Comparison of ENCODE assay signal across 28 cellular contexts in the genomic region with DNA sequence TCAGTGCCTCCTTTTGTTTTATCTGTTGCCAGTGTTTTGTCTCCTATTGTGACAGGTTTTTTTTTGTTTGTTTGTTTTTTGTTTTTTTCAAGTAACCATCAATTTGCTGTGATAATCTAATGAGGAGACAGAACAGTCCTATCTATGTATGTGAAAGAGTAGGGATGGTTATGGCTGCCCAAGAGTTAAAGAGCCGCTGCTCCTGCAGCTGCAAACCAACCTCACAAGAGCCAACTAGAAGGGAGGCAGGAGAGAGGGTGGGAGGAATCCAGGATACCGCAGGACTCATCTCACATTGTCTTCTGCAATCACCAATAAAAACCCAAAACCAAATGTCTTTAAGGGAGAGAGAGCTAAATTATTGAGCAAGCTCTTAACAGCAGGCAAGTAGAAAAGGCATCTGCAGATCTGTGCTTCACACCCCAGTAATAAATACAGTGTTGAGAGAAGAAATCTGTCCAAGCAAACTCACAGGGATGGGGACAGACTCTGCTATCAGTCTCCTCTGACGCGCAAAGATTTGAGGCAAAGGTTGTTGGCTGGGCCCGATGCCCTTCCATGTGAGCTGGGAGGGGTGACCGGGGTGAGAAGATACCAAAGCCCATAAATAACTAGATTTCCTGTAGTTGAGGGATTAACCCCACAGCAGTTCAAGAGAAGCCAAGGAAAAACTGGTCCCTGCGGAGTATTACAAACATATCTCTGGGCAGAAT.
DNase-seq lines count a peak whose midpoint lies in the region; ATAC-seq and TF ChIP-seq lines count a peak whose summit lies in the region.
"Had no signal": no experiment of that assay in that cellular context is flagged by ENCODE, and none has a peak within 500 bp of the region (broad histone marks: within the 10 kb centered on the region; RNA-seq: fewer than 3 reads in every experiment).

No MANE protein-coding gene starts in this region.

- H3K9me3 Mint-ChIP-seq in brain: peaks cover 6 to 17% (median 12%) of the 10 kb centered on the region in 5 experiments
- H3K9me3 Mint-ChIP-seq: activated naive CD8-positive, alpha-beta T cell treated with anti-CD3 and anti-CD28 coated beads for 36 hours; activated T-helper 2 cell treated with anti-CD3 and anti-CD28 coated beads, Interferon-gamma antibody, Interleukin-2, Interleukin-4, amounts not matched to agents 10 μg/mL and 5 μg/mL and 100 μg/mL, durations not matched to agents 14 hours and 24 hours and 36 hours; stimulated activated naive CD8-positive, alpha-beta T cell treated with anti-CD3 and anti-CD28 coated beads, Interleukin-15, Interleukin-2, amounts not matched to agents 100 ng/mL and 50 ng/mL, for 24 hours had no signal

- WGBS in ovary, 3 donors: 22 to 31% (median 23%) methylated on average over 7 of the region's 7 CpGs

- peak overlapping the region; percentile 87 to 97 (median 90) for H3K27ac Mint-ChIP-seq in brain
- H3K27ac Mint-ChIP-seq: activated CD4-positive, alpha-beta T cell treated with anti-CD3 and anti-CD28 coated beads, Interleukin-2, amount 10 ng/mL, durations not matched to agents 24 days and 14 days; activated naive CD8-positive, alpha-beta T cell treated with anti-CD3 and anti-CD28 coated beads for 36 hours; activated T-helper 2 cell treated with anti-CD3 and anti-CD28 coated beads, Interferon-gamma antibody, Interleukin-2, Interleukin-4, amounts not matched to agents 10 μg/mL and 5 μg/mL and 100 μg/mL, durations not matched to agents 14 hours and 24 hours and 36 hours; stimulated activated naive CD8-positive, alpha-beta T cell treated with anti-CD3 and anti-CD28 coated beads, Interleukin-15, Interleukin-2, amounts not matched to agents 100 ng/mL and 50 ng/mL, for 24 hours; T-helper 17 cell had no signal

- H3K4me3 ChIP-seq in ovary: no peak overlapping the region
- H3K4me3 ChIP-seq: A549, BLaER1, body of pancreas, esophagus squamous epithelium, left lung, SJSA1, spleen, tibial nerve had no signal

- no peaks in the 10 kb centered on the region for H3K36me3 Mint-ChIP-seq in brain
- H3K36me3 Mint-ChIP-seq: activated naive CD8-positive, alpha-beta T cell treated with anti-CD3 and anti-CD28 coated beads for 36 hours had no signal

- peak overlapping the region in 4 of 5 experiments; percentile 12 to 49 (median 41) for H3K4me3 Mint-ChIP-seq in brain
- H3K4me3 Mint-ChIP-seq: activated CD4-positive, alpha-beta T cell treated with anti-CD3 and anti-CD28 coated beads, Interleukin-2, amount 10 ng/mL, durations not matched to agents 24 days and 14 days; activated naive CD8-positive, alpha-beta T cell treated with anti-CD3 and anti-CD28 coated beads for 36 hours; stimulated activated naive CD8-positive, alpha-beta T cell treated with anti-CD3 and anti-CD28 coated beads, Interleukin-15, Interleukin-2, amounts not matched to agents 100 ng/mL and 50 ng/mL, for 24 hours; T-helper 17 cell had no signal

- TF ChIP-seq CTCF in brain (conservative IDR thresholded peaks at IDR 0.05): no peak
- TF ChIP-seq CTCF in ovary (IDR thresholded peaks at IDR 0.05): no peak

- H3K27me3 Mint-ChIP-seq in brain: no peaks in the 10 kb centered on the region
- H3K27me3 Mint-ChIP-seq: activated CD4-positive, alpha-beta T cell treated with anti-CD3 and anti-CD28 coated beads, Interleukin-2, amount 10 ng/mL, durations not matched to agents 24 days and 14 days; activated naive CD8-positive, alpha-beta T cell treated with anti-CD3 and anti-CD28 coated beads for 36 hours; stimulated activated naive CD8-positive, alpha-beta T cell treated with anti-CD3 and anti-CD28 coated beads, Interleukin-15, Interleukin-2, amounts not matched to agents 100 ng/mL and 50 ng/mL, for 24 hours had no signal

- peak; percentile 16 for DNase-seq in Ammon's horn (ENCODE audit: low spot score)
- peak; percentile 62 for DNase-seq in left cardiac atrium
- DNase-seq in ovary: peak; percentile 18 to 70 (median 39)
- no peak for DNase-seq in DMS53 (lab: John Stamatoyannopoulos, UW)
- no peak for DNase-seq in NK-92 treated with Interleukin-12 subunit alpha and Interleukin-12 subunit beta, amount 100 ng/mL, for 24 hours (lab: John Stamatoyannopoulos, UW)
- DNase-seq in NCI-H2107 (lab: John Stamatoyannopoulos, UW): no peak
- DNase-seq: activated CD4-positive, alpha-beta T cell treated with anti-CD3 and anti-CD28 coated beads, Interleukin-2, amount 10 ng/mL, durations not matched to agents 24 days and 14 days; activated naive CD8-positive, alpha-beta T cell treated with anti-CD3 and anti-CD28 coated beads for 36 hours; body of pancreas; COR-L47; effector memory CD4-positive, alpha-beta T cell; esophagus squamous epithelium; IMR-90; left lung; NCI-H1105; NCI-H446 treated with DMSO at 0.1 percent for 48 hours; spleen; stimulated activated CD4-positive, alpha-beta T cell treated with anti-CD3 and anti-CD28 coated beads, Interleukin-4, amount 100 ng/mL, for 1 hour; T-helper 17 cell had no signal

- no peaks in the 10 kb centered on the region for H3K36me3 ChIP-seq in ovary
- H3K36me3 ChIP-seq: BLaER1, esophagus squamous epithelium, left lung, SJSA1, spleen, tibial nerve had no signal

- ATAC-seq in left cardiac atrium: peak; percentile 89 to 95
- ATAC-seq in HG03095 (IDR thresholded peaks at IDR 0.05; ENCODE audit: unreplicated experiment): no peak
- ATAC-seq: A549, body of pancreas, left lung, Panc1, T-helper 17 cell had no signal

- H3K4me1 ChIP-seq in ovary (ENCODE audit: insufficient read depth): peaks cover 3% of the 10 kb centered on the region
- H3K4me1 ChIP-seq: A549, BLaER1, body of pancreas, esophagus squamous epithelium, left lung, SJSA1, spleen, tibial nerve had no signal

- H3K4me1 Mint-ChIP-seq in brain: peaks cover 50% of the 10 kb centered on the region
- H3K4me1 Mint-ChIP-seq: activated CD4-positive, alpha-beta T cell treated with anti-CD3 and anti-CD28 coated beads, Interleukin-2, amount 10 ng/mL, durations not matched to agents 24 days and 14 days; activated naive CD8-positive, alpha-beta T cell treated with anti-CD3 and anti-CD28 coated beads for 36 hours; T-helper 17 cell had no signal

- no peak overlapping the region for H3K27ac ChIP-seq in ovary
- H3K27ac ChIP-seq: A549, BLaER1, body of pancreas, esophagus squamous epithelium, left lung, SJSA1, spleen, tibial nerve had no signal

- TF ChIP-seq POLR2A in ovary (IDR thresholded peaks at IDR 0.05): no peak

- no peak for TF ChIP-seq EP300 in ovary (IDR thresholded peaks at IDR 0.05)

- H3K27me3 ChIP-seq in ovary: no peaks in the 10 kb centered on the region
- H3K27me3 ChIP-seq: BLaER1, body of pancreas, esophagus squamous epithelium, left lung, SJSA1, spleen, tibial nerve had no signal

- H3K9me3 ChIP-seq in ovary: no peaks in the 10 kb centered on the region
- H3K9me3 ChIP-seq: A549, body of pancreas, SJSA1 had no signal

- intact Hi-C loops in left cardiac atrium (cut with DNase I): loop anchor here in 1 of 2 donors (1.0 to 10.0 kb wide), 3 partner anchors 111 to 311 kb away; no protein-coding TSS in a partner anchor
- intact Hi-C loops in ovary (cut with DNase I): no loop called here

Comparison
In these comparisons a context has a peak if more than half of its experiments do, and no peak if none do; other contexts are left out.
1. DNase-seq: peak in Ammon's horn (single experiment), left cardiac atrium (single experiment) and ovary (5 of 5); none in DMS53 (single experiment), NK-92 treated with Interleukin-12 subunit alpha and Interleukin-12 subunit beta, amount 100 ng/mL, for 24 hours (single experiment) and NCI-H2107 (single experiment).